In the genomic region with DNA sequence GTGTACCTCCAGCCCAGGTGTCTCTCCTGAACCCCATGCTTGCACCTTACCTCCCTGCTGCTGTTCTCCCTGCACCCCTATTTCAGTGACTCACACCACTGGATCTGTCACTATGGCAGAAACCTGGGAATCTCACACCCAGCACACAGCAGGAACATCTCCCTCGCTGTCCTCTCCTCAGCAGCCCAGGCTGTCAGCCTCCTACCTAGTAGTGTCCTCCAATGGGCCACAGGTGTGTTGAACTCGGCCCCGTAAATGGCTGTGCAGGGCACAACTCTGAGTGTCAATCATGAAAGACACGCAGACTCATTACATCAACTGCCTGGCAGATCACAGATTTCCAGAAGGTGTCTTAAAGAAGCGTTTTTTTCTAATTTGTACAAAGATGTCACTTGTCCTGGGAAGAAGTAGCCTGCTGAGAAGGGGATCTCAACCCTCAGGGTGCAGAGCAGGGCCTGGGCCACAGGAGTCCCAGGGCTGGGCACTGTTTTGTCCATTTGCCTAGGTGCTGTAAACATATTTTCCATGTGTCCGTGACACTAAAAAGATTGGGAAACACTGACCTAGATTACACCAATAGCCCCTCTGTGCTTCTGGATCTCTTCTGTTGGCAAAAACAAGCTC, we compare ENCODE assay signal across 16 cellular contexts. TPM values are rescaled to one million over a fixed set of nuclear protein-coding genes. Genes with fewer than 3 reads are reported as not detected.
DNase-seq lines count a peak whose midpoint lies in the region; ATAC-seq and TF ChIP-seq lines count a peak whose summit lies in the region.
"Had no signal": no experiment of that assay in that cellular context is flagged by ENCODE, and none has a peak within 500 bp of the region (broad histone marks: within the 10 kb centered on the region; RNA-seq: fewer than 3 reads in every experiment).

No MANE protein-coding gene starts in this region.

- no peak for TF ChIP-seq EP300 in suprapubic skin (IDR thresholded peaks at IDR 0.05)

- no peaks in the 10 kb centered on the region for H3K9me3 Mint-ChIP-seq in osteocyte (ENCODE audit: unreplicated experiment)
- no peaks in the 10 kb centered on the region for H3K9me3 Mint-ChIP-seq in immature natural killer cell
- H3K9me3 Mint-ChIP-seq: CD4-positive, alpha-beta T cell; GM23338 had no signal

- H3K4me1 ChIP-seq in adrenal gland (replicated peaks in 1 of 2) (peaks cover 21 to 23% of the 10 kb centered on the region in 2 donors), suprapubic skin (peaks cover 12% of the 10 kb centered on the region)

- WGBS in adrenal gland, 4 donors, result 75 to 80% (median 76%) methylated on average over 6 of the region's 6 CpGs
- 90% methylated on average over 6 of the region's 6 CpGs for WGBS in suprapubic skin

- TF ChIP-seq POLR2A in adrenal gland (IDR thresholded peaks at IDR 0.05), result no peak
- TF ChIP-seq POLR2A in suprapubic skin (IDR thresholded peaks at IDR 0.05), result no peak

- peak overlapping the region; percentile 24 for H3K27ac Mint-ChIP-seq in osteocyte (ENCODE audit: unreplicated experiment)
- no peak overlapping the region for H3K27ac Mint-ChIP-seq in immature natural killer cell
- H3K27ac Mint-ChIP-seq: CD4-positive, alpha-beta T cell; GM23338 had no signal

- no peak overlapping the region for H3K4me3 ChIP-seq in adrenal gland
- no peak overlapping the region for H3K4me3 ChIP-seq in suprapubic skin
- H3K4me3 ChIP-seq: GM23338 had no signal

- H3K9me3 ChIP-seq in adrenal gland (replicated peaks in 1 of 3) (no peaks in the 10 kb centered on the region), suprapubic skin (no peaks in the 10 kb centered on the region)

- TF ChIP-seq CTCF in adrenal gland (IDR thresholded peaks at IDR 0.05) (no peak), osteocyte (IDR thresholded peaks at IDR 0.05) (no peak), suprapubic skin (IDR thresholded peaks at IDR 0.05) (no peak)

- ATAC-seq in GM21390 (IDR thresholded peaks at IDR 0.05; ENCODE audit: unreplicated experiment) (no peak), HG02588 (IDR thresholded peaks at IDR 0.05; ENCODE audit: unreplicated experiment) (no peak)
- ATAC-seq: GM23338 had no signal

- H3K36me3 Mint-ChIP-seq in osteocyte (ENCODE audit: unreplicated experiment) (no peaks in the 10 kb centered on the region), immature natural killer cell (no peaks in the 10 kb centered on the region)

- peak overlapping the region in 4 of 5 donors; percentile 40 to 80 (median 77) for H3K27ac ChIP-seq in adrenal gland
- peak overlapping the region; percentile 44 for H3K27ac ChIP-seq in epithelial cell of prostate
- H3K27ac ChIP-seq in suprapubic skin, result peak overlapping the region; percentile 80
- H3K27ac ChIP-seq: HL-60 had no signal

- H3K4me1 Mint-ChIP-seq in osteocyte (ENCODE audit: unreplicated experiment), result peaks cover 11% of the 10 kb centered on the region
- H3K4me1 Mint-ChIP-seq in immature natural killer cell, result no peaks in the 10 kb centered on the region
- H3K4me1 Mint-ChIP-seq: GM23338 had no signal

- intact Hi-C loops in adrenal gland (cut with DNase I), result no loop called here

- H3K27me3 ChIP-seq in adrenal gland (no peaks in the 10 kb centered on the region), suprapubic skin (no peaks in the 10 kb centered on the region)

- H3K4me3 Mint-ChIP-seq in osteocyte (ENCODE audit: unreplicated experiment) (no peak overlapping the region), immature natural killer cell (no peak overlapping the region)
- H3K4me3 Mint-ChIP-seq: CD4-positive, alpha-beta T cell; GM23338 had no signal

- no peaks in the 10 kb centered on the region for H3K27me3 Mint-ChIP-seq in osteocyte (ENCODE audit: unreplicated experiment)
- H3K27me3 Mint-ChIP-seq in immature natural killer cell (ENCODE audit: low read depth in 3 of 3), result peaks cover 0 to 2% (median 0%) of the 10 kb centered on the region in 3 donors
- H3K27me3 Mint-ChIP-seq: CD4-positive, alpha-beta T cell had no signal

- DNase-seq in adrenal gland (no peak), epithelial cell of prostate (ENCODE audit: low read depth, low spot score) (no peak), osteocyte (ENCODE audit: extremely low spot score, unreplicated experiment) (no peak), suprapubic skin (ENCODE audit: low spot score in 2 of 2) (no peak), immature natural killer cell (no peak)
- DNase-seq: ACHN; CD4-positive, alpha-beta T cell; KG1; NCI-H1694; NCI-H2107; NCI-H345; NCI-H526 treated with DMSO at 0.1 percent for 48 hours had no signal

- H3K36me3 ChIP-seq in adrenal gland (replicated peaks in 1 of 2) (no peaks in the 10 kb centered on the region), suprapubic skin (no peaks in the 10 kb centered on the region)

RNA-seq across cellular contexts. Expression of a gene that starts 33.8 kb away (rescaled TPM):
- total RNA-seq in adrenal gland, result 10 to 100 TPM in 7 of 8 donors, 1 to 10 TPM in 1; 9.0 to 30.0 (median 24.9) TPM
- polyA plus RNA-seq in adrenal gland, result 10 to 100 TPM in 2 of 3 donors, 1 to 10 TPM in 1; 6.5 to 12.6 (median 11.2) TPM
- total RNA-seq in osteocyte, result 3.2 and 6.3 TPM in 2 replicates
- total RNA-seq in suprapubic skin, result 100 to 1,000 TPM in 2 of 4 donors, 10 to 100 TPM in 2; 81.4 to 120 (median 99.2) TPM
- 1 to 10 TPM in 2 of 3 donors, not detected in 1; 3.4 to 3.5 TPM for polyA plus RNA-seq in immature natural killer cell
